ENCODE assay signal across 8 cellular contexts in genomic region chr17:63843387-63844292, GRCh38. TPM values are rescaled to one million over a fixed set of nuclear protein-coding genes. Genes with fewer than 3 reads are reported as not detected.
DNase-seq lines count a peak whose midpoint lies in the region; ATAC-seq, FAIRE-seq and TF ChIP-seq lines count a peak whose summit lies in the region.

No MANE protein-coding gene starts in this region.

- TF ChIP-seq CTCF in GM13977 (IDR thresholded peaks at IDR 0.05; ENCODE audit: extremely low read depth, insufficient read depth, missing control alignments) (no peak), PC-9 (conservative IDR thresholded peaks at IDR 0.05) (no peak), HepG2 (CRISPR knock-in tag; IDR thresholded peaks at IDR 0.05) (no peak)

- no peak for TF ChIP-seq POLR2A in HepG2 (IDR thresholded peaks at IDR 0.05; ENCODE audit: insufficient read depth in 1 of 2, low read depth in 2 of 2, low read length in 2 of 2)

- in situ Hi-C loops in GM13977 (cut with MboI; ENCODE audit: low pct_unique_long_range_greater_than_20kb, low sequenced_read_pairs, unreplicated experiment): loop anchor here (25.0 kb wide), 1 partner anchor 406 kb away; the partner anchor contains the start of gene CYB561
- in situ Hi-C loops in HepG2 (cut with HindIII; ENCODE audit: extremely low pct_ligation_motif_present, low pct_unique_long_range_greater_than_20kb): loop anchor here (10.0 kb wide), 1 partner anchor 661 kb away; the partner anchor contains the start of genes CEP95 and DDX5

- H3K27ac ChIP-seq in ACC112 (ENCODE audit: low read depth, low read length) (peak overlapping the region; percentile 75), PC-9 (no peak overlapping the region; the same call in 1 of the 2 replicates), HepG2 (ENCODE audit: extremely low read length, insufficient read depth, low read length) (peak overlapping the region; percentile 77), subcutaneous abdominal adipose tissue (ENCODE audit: low read depth, low read length) (peak overlapping the region; percentile 93)

- H4K20me1 ChIP-seq in PC-9 (ENCODE audit: insufficient read depth) (no peaks in the 10 kb centered on the region), HepG2 (ENCODE audit: insufficient read depth, low read length) (peaks cover 10% of the 10 kb centered on the region; the same call in 1 of the 2 replicates)

- FAIRE-seq in HepG2 (lab: Jason Lieb, UNC): no peak

- H3K27me3 ChIP-seq in ACC112 (ENCODE audit: insufficient read depth, low read length): no peaks in the 10 kb centered on the region
- H3K27me3 ChIP-seq in PC-9 (ENCODE audit: insufficient read depth, low read depth): no peaks in the 10 kb centered on the region
- no peaks in the 10 kb centered on the region; a peak in 1 of 5 replicates for H3K27me3 ChIP-seq in HepG2 (ENCODE audit: control insufficient read depth in 1 of 2, insufficient read depth in 2 of 2, low read length in 2 of 2)
- no peaks in the 10 kb centered on the region for H3K27me3 ChIP-seq in subcutaneous abdominal adipose tissue (ENCODE audit: control insufficient read depth in 5 of 5, insufficient read depth in 4 of 5, low read length in 5 of 5)

- H3K9me3 ChIP-seq in PC-9 (ENCODE audit: insufficient read depth, low read depth): no peaks in the 10 kb centered on the region; the same call in 1 of the 2 replicates
- no peaks in the 10 kb centered on the region for H3K9me3 ChIP-seq in HepG2 (ENCODE audit: low read length)
- H3K9me3 ChIP-seq in subcutaneous abdominal adipose tissue (ENCODE audit: control insufficient read depth in 5 of 5, low read length in 5 of 5): no peaks in the 10 kb centered on the region

- intact Hi-C loops in PC-9 (cut with micrococcal nuclease; ENCODE audit: unreplicated experiment) (loop anchor here (1.0 to 10.0 kb wide), 4 partner anchors 16 to 419 kb away; partner anchors contain the start of genes DDX42, FTSJ3, MAP3K3 and PSMC5), HepG2 (cut with micrococcal nuclease; ENCODE audit: unreplicated experiment) (loop anchor here (5.0 kb wide), 1 partner anchor 71 kb away; the partner anchor contains the start of genes CCDC47 and DDX42)

- H2AFZ ChIP-seq in ACC112 (ENCODE audit: low read length, unreplicated experiment) (peak overlapping the region; percentile 57), PC-9 (peak overlapping the region; percentile 96), HepG2 (ENCODE audit: low read length) (peak overlapping the region; percentile 24)

- peak overlapping the region; percentile 63 for H3K9ac ChIP-seq in HepG2 (ENCODE audit: insufficient read depth, low read depth, low read length)
- peak overlapping the region; percentile 35 to 78 (median 73) for H3K9ac ChIP-seq in subcutaneous abdominal adipose tissue (ENCODE audit: low read length in 5 of 5)

- peaks cover 38% of the 10 kb centered on the region for H3K4me1 ChIP-seq in ACC112 (ENCODE audit: control insufficient read depth, insufficient read depth, low read length, unreplicated experiment)
- H3K4me1 ChIP-seq in PC-9 (replicated peaks; ENCODE audit: insufficient read depth): peaks cover 35% of the 10 kb centered on the region
- H3K4me1 ChIP-seq in HepG2 (ENCODE audit: insufficient read depth, low read length): peaks cover 42% of the 10 kb centered on the region
- H3K4me1 ChIP-seq in subcutaneous abdominal adipose tissue (ENCODE audit: control insufficient read depth in 5 of 5, insufficient read depth in 5 of 5, low read length in 5 of 5): peaks cover 11 to 51% (median 40%) of the 10 kb centered on the region in 5 donors

- WGBS in HepG2 (ENCODE audit: low lambda C conversion rate): 21% methylated on average over 26 of the region's 26 CpGs

- H3K79me2 ChIP-seq in ACC112 (ENCODE audit: control insufficient read depth, insufficient read depth, low read length, unreplicated experiment) (peaks cover 30% of the 10 kb centered on the region), PC-9 (ENCODE audit: low read depth) (peaks cover 36% of the 10 kb centered on the region), HepG2 (ENCODE audit: insufficient read depth, low read length) (peaks cover 33% of the 10 kb centered on the region)

- H3K36me3 ChIP-seq in ACC112 (ENCODE audit: insufficient read depth, low read length) (no peaks in the 10 kb centered on the region), PC-9 (ENCODE audit: low read depth) (no peaks in the 10 kb centered on the region), HepG2 (replicated peaks in 1 of 2; ENCODE audit: control insufficient read depth in 1 of 2, insufficient read depth in 2 of 2, low read length in 2 of 2) (no peaks in the 10 kb centered on the region), subcutaneous abdominal adipose tissue (ENCODE audit: control insufficient read depth in 5 of 5, insufficient read depth in 5 of 5, low read length in 5 of 5) (no peaks in the 10 kb centered on the region)

- BruUV-seq in PC-9 (replicated peaks; lab: Mats Ljungman, UMichigan) (TSS peak; percentile 86), HepG2 (replicated peaks; lab: Mats Ljungman, UMichigan) (TSS peak; percentile 93)

- peak overlapping the region; percentile 85 for H3K4me3 ChIP-seq in ACC112 (ENCODE audit: low read depth, low read length)
- H3K4me3 ChIP-seq in PC-9: peak overlapping the region; percentile 62
- H3K4me3 ChIP-seq in HepG2 (replicated peaks in 1 of 3; ENCODE audit: insufficient read depth in 1 of 3, low read depth in 2 of 3, low read length in 3 of 3): peak overlapping the region; percentile 74 to 85 (median 74)
- peak overlapping the region; percentile 62 to 90 (median 79) for H3K4me3 ChIP-seq in subcutaneous abdominal adipose tissue (ENCODE audit: low read depth in 1 of 5, low read length in 5 of 5)

- peak; percentile 60 for DNase-seq in GM13977 (ENCODE audit: low spot score)
- peak in 1 of 2 experiments; percentile 26 for DNase-seq in PC-9
- peak; percentile 22 for DNase-seq in cerebellum (ENCODE audit: low spot score)
- no peak for DNase-seq in HepG2 (ENCODE audit: low spot score)
- DNase-seq in dedifferentiated amniotic fluid mesenchymal stem cell (ENCODE audit: extremely low spot score): no peak
- no peak for DNase-seq in SK-N-DZ (ENCODE audit: low spot score)

- CTCF ChIA-PET in PC-9 (lab: Charles Lee) (interaction anchor here (0.6 to 0.7 kb wide), 3 partner anchors 20 to 439 kb away, joined by 3 to 4 read pairs (median 3); no protein-coding TSS in a partner anchor), HepG2 (lab: Yijun Ruan, JAX; ENCODE audit: low intra/inter-chr PET ratio, low total read pairs) (no interaction called here)

- TF ChIP-seq EP300 in HepG2 (IDR thresholded peaks at IDR 0.05; ENCODE audit: low read depth in 2 of 2, low read length in 2 of 2) (no peak), HepG2 (CRISPR knock-in tag; IDR thresholded peaks at IDR 0.05; ENCODE audit: borderline replicate concordance) (no peak)

- peak overlapping the region; percentile 58 for H3K4me2 ChIP-seq in PC-9
- H3K4me2 ChIP-seq in HepG2 (ENCODE audit: low read depth, low read length): peak overlapping the region; percentile 87

- no peak for ATAC-seq in HepG2

- no peaks in the 10 kb centered on the region for H3K9me2 ChIP-seq in PC-9 (ENCODE audit: insufficient read depth)

- peaks cover 19% of the 10 kb centered on the region for H3F3A ChIP-seq in PC-9 (ENCODE audit: insufficient read depth, low read depth)

- no peak for TF ChIP-seq RAD21 in HepG2 (CRISPR knock-in tag; IDR thresholded peaks at IDR 0.05)

- POLR2A ChIA-PET in PC-9 (lab: Charles Lee; ENCODE audit: unreplicated experiment) (interaction anchor here (0.7 kb wide), 1 partner anchor 14 kb away, joined by 6 read pairs; no protein-coding TSS in a partner anchor), HepG2 (lab: Yijun Ruan, JAX) (interaction anchor here (0.6 to 2.6 kb wide), 16 partner anchors 9 to 1930 kb away, joined by 3 to 28 read pairs (median 4); partner anchors contain the start of genes CCDC47, DCAF7, DDX42 and PSMC5)

RNA-seq across cellular contexts. Expression of gene SMARCD2, which starts 1.2 kb away (rescaled TPM):
- total RNA-seq in PC-9 (2021): 73.6 and 98.7 TPM in 2 replicates
- total RNA-seq in cerebellum: 16.3 TPM
- 139 and 150 TPM in 2 replicates for total RNA-seq in HepG2 (2016; rRNA removed; fragmentation: Illumina TruSeq; extraction: Trizol)
- total RNA-seq in HepG2 (2016; cell fraction: cytosol; rRNA removed; fragmentation: Illumina TruSeq; extraction: Trizol; ENCODE audit: low read depth): 76.2 and 86.8 TPM in 2 replicates
- 128 and 151 TPM in 2 replicates for total RNA-seq in HepG2 (2016; cell fraction: insoluble cytoplasmic fraction; rRNA removed; fragmentation: Illumina TruSeq; extraction: Trizol)
- total RNA-seq in HepG2 (2016; cell fraction: membrane; rRNA removed; fragmentation: Illumina TruSeq; extraction: Trizol): 149 and 160 TPM in 2 replicates
- 82.7 and 98.0 TPM in 2 replicates for total RNA-seq in HepG2 (2016; cell fraction: nucleus; rRNA removed; fragmentation: Illumina TruSeq; extraction: Trizol)
- polyA plus RNA-seq in HepG2 (2011; rRNA removed): 122 and 128 TPM in 2 replicates
- 72.8 and 84.6 TPM in 2 replicates for polyA plus RNA-seq in HepG2 (2011; cell fraction: cytosol; rRNA removed)
- 173 and 200 TPM in 2 replicates for polyA plus RNA-seq in HepG2 (2011; cell fraction: nucleus; rRNA removed)
- polyA plus RNA-seq in HepG2 (2012): 63.6 and 77.3 TPM in 2 replicates
- 73.5 and 77.2 TPM in 2 replicates for polyA plus RNA-seq in HepG2 (2016; cell fraction: cytosol; fragmentation: Illumina TruSeq; extraction: Trizol; ENCODE audit: low read depth)
- 117 and 129 TPM in 2 replicates for polyA plus RNA-seq in HepG2 (2016; cell fraction: insoluble cytoplasmic fraction; fragmentation: Illumina TruSeq; extraction: Trizol; ENCODE audit: low read depth)
- polyA plus RNA-seq in HepG2 (2016; cell fraction: membrane; fragmentation: Illumina TruSeq; extraction: Trizol; ENCODE audit: low read depth): 114 and 124 TPM in 2 replicates
- 136 and 143 TPM in 2 replicates for polyA plus RNA-seq in HepG2 (2016; cell fraction: nucleus; fragmentation: Illumina TruSeq; extraction: Trizol; ENCODE audit: insufficient read depth, low read depth)
- polyA minus RNA-seq in HepG2 (2011; rRNA and poly(A)+ RNA removed; ENCODE audit: low replicate concordance): 89.3 and 195 TPM in 2 replicates
- 47.2 and 51.1 TPM in 2 replicates for polyA minus RNA-seq in HepG2 (2011; cell fraction: cytosol; rRNA and poly(A)+ RNA removed)
- 79.8 and 97.2 TPM in 2 replicates for polyA minus RNA-seq in HepG2 (2011; cell fraction: nucleus; rRNA and poly(A)+ RNA removed)
- polyA plus RNA-seq in SK-N-DZ (2014; cell fraction: cytosol; rRNA removed): 130 and 152 TPM in 2 replicates
- polyA plus RNA-seq in SK-N-DZ (2014; cell fraction: nucleus; rRNA removed): 156 and 228 TPM in 2 replicates

RNA-seq across cellular contexts. Expression of gene FTSJ3, which starts 16.2 kb away (rescaled TPM):
- total RNA-seq in PC-9 (2021) (36.9 and 44.0 TPM in 2 replicates), cerebellum (24.9 TPM), HepG2 (2016; rRNA removed; fragmentation: Illumina TruSeq; extraction: Trizol) (55.8 and 64.2 TPM in 2 replicates)
- 10.7 and 13.3 TPM in 2 replicates for total RNA-seq in HepG2 (2016; cell fraction: cytosol; rRNA removed; fragmentation: Illumina TruSeq; extraction: Trizol; ENCODE audit: low read depth)
- total RNA-seq in HepG2 (2016; cell fraction: insoluble cytoplasmic fraction; rRNA removed; fragmentation: Illumina TruSeq; extraction: Trizol): 51.6 and 62.8 TPM in 2 replicates
- total RNA-seq in HepG2 (2016; cell fraction: membrane; rRNA removed; fragmentation: Illumina TruSeq; extraction: Trizol): 14.6 and 17.3 TPM in 2 replicates
- total RNA-seq in HepG2 (2016; cell fraction: nucleus; rRNA removed; fragmentation: Illumina TruSeq; extraction: Trizol): 57.2 and 58.7 TPM in 2 replicates
- 26.0 and 33.3 TPM in 2 replicates for polyA plus RNA-seq in HepG2 (2011; rRNA removed)
- 34.7 and 35.1 TPM in 2 replicates for polyA plus RNA-seq in HepG2 (2011; cell fraction: cytosol; rRNA removed)
- 50.8 and 55.2 TPM in 2 replicates for polyA plus RNA-seq in HepG2 (2011; cell fraction: nucleus; rRNA removed)
- 29.8 and 30.3 TPM in 2 replicates for polyA plus RNA-seq in HepG2 (2012)
- 4.3 and 4.9 TPM in 2 replicates for polyA plus RNA-seq in HepG2 (2016; cell fraction: cytosol; fragmentation: Illumina TruSeq; extraction: Trizol; ENCODE audit: low read depth)
- polyA plus RNA-seq in HepG2 (2016; cell fraction: insoluble cytoplasmic fraction; fragmentation: Illumina TruSeq; extraction: Trizol; ENCODE audit: low read depth): 43.6 and 49.4 TPM in 2 replicates
- 6.8 and 10.2 TPM in 2 replicates for polyA plus RNA-seq in HepG2 (2016; cell fraction: membrane; fragmentation: Illumina TruSeq; extraction: Trizol; ENCODE audit: low read depth)
- 88.3 and 89.9 TPM in 2 replicates for polyA plus RNA-seq in HepG2 (2016; cell fraction: nucleus; fragmentation: Illumina TruSeq; extraction: Trizol; ENCODE audit: insufficient read depth, low read depth)
- 56.8 and 112 TPM in 2 replicates for polyA minus RNA-seq in HepG2 (2011; rRNA and poly(A)+ RNA removed; ENCODE audit: low replicate concordance)
- 19.9 and 23.5 TPM in 2 replicates for polyA minus RNA-seq in HepG2 (2011; cell fraction: cytosol; rRNA and poly(A)+ RNA removed)
- polyA minus RNA-seq in HepG2 (2011; cell fraction: nucleus; rRNA and poly(A)+ RNA removed): 74.9 and 77.7 TPM in 2 replicates
- polyA plus RNA-seq in SK-N-DZ (2014; cell fraction: cytosol; rRNA removed): 46.6 and 51.0 TPM in 2 replicates
- polyA plus RNA-seq in SK-N-DZ (2014; cell fraction: nucleus; rRNA removed): 51.6 and 54.2 TPM in 2 replicates

RNA-seq across cellular contexts. Expression of gene PSMC5, which starts 16.4 kb away (rescaled TPM):
- total RNA-seq in PC-9 (2021) (128 and 150 TPM in 2 replicates), cerebellum (27.5 TPM), HepG2 (2016; rRNA removed; fragmentation: Illumina TruSeq; extraction: Trizol) (35.3 and 81.4 TPM in 2 replicates)
- 26.4 and 26.8 TPM in 2 replicates for total RNA-seq in HepG2 (2016; cell fraction: cytosol; rRNA removed; fragmentation: Illumina TruSeq; extraction: Trizol; ENCODE audit: low read depth)
- 36.7 and 82.1 TPM in 2 replicates for total RNA-seq in HepG2 (2016; cell fraction: insoluble cytoplasmic fraction; rRNA removed; fragmentation: Illumina TruSeq; extraction: Trizol)
- 47.6 and 57.8 TPM in 2 replicates for total RNA-seq in HepG2 (2016; cell fraction: membrane; rRNA removed; fragmentation: Illumina TruSeq; extraction: Trizol)
- 44.2 and 45.4 TPM in 2 replicates for total RNA-seq in HepG2 (2016; cell fraction: nucleus; rRNA removed; fragmentation: Illumina TruSeq; extraction: Trizol)
- polyA plus RNA-seq in HepG2 (2011; rRNA removed): 109 and 128 TPM in 2 replicates
- 161 and 185 TPM in 2 replicates for polyA plus RNA-seq in HepG2 (2011; cell fraction: cytosol; rRNA removed)
- polyA plus RNA-seq in HepG2 (2011; cell fraction: nucleus; rRNA removed): 101 and 112 TPM in 2 replicates
- 105 and 121 TPM in 2 replicates for polyA plus RNA-seq in HepG2 (2012)
- polyA plus RNA-seq in HepG2 (2016; cell fraction: cytosol; fragmentation: Illumina TruSeq; extraction: Trizol; ENCODE audit: low read depth): 73.3 and 91.2 TPM in 2 replicates
- polyA plus RNA-seq in HepG2 (2016; cell fraction: insoluble cytoplasmic fraction; fragmentation: Illumina TruSeq; extraction: Trizol; ENCODE audit: low read depth): 308 and 321 TPM in 2 replicates
- 94.9 and 101 TPM in 2 replicates for polyA plus RNA-seq in HepG2 (2016; cell fraction: membrane; fragmentation: Illumina TruSeq; extraction: Trizol; ENCODE audit: low read depth)
- polyA plus RNA-seq in HepG2 (2016; cell fraction: nucleus; fragmentation: Illumina TruSeq; extraction: Trizol; ENCODE audit: insufficient read depth, low read depth): 157 and 164 TPM in 2 replicates
- polyA minus RNA-seq in HepG2 (2011; rRNA and poly(A)+ RNA removed; ENCODE audit: low replicate concordance): 77.4 and 190 TPM in 2 replicates
- 66.7 and 67.7 TPM in 2 replicates for polyA minus RNA-seq in HepG2 (2011; cell fraction: cytosol; rRNA and poly(A)+ RNA removed)
- polyA minus RNA-seq in HepG2 (2011; cell fraction: nucleus; rRNA and poly(A)+ RNA removed): 86.9 and 103 TPM in 2 replicates
- polyA plus RNA-seq in SK-N-DZ (2014; cell fraction: cytosol; rRNA removed): 36.5 and 48.9 TPM in 2 replicates
- polyA plus RNA-seq in SK-N-DZ (2014; cell fraction: nucleus; rRNA removed): 74.0 and 127 TPM in 2 replicates

RNA-seq across cellular contexts. Expression of gene CSH2, which starts 29.8 kb away (rescaled TPM):
- not detected in 2 replicates for total RNA-seq in PC-9 (2021)
- 1.8 TPM for total RNA-seq in cerebellum
- total RNA-seq in HepG2 (2016; rRNA removed; fragmentation: Illumina TruSeq; extraction: Trizol): not detected in 2 replicates
- total RNA-seq in HepG2 (2016; cell fraction: cytosol; rRNA removed; fragmentation: Illumina TruSeq; extraction: Trizol; ENCODE audit: low read depth): not detected in 2 replicates
- not detected in 2 replicates for total RNA-seq in HepG2 (2016; cell fraction: insoluble cytoplasmic fraction; rRNA removed; fragmentation: Illumina TruSeq; extraction: Trizol)
- not detected in 2 replicates for total RNA-seq in HepG2 (2016; cell fraction: membrane; rRNA removed; fragmentation: Illumina TruSeq; extraction: Trizol)
- total RNA-seq in HepG2 (2016; cell fraction: nucleus; rRNA removed; fragmentation: Illumina TruSeq; extraction: Trizol): not detected in 2 replicates
- not detected in 2 replicates for polyA plus RNA-seq in HepG2 (2011; rRNA removed)
- not detected in 2 replicates for polyA plus RNA-seq in HepG2 (2011; cell fraction: cytosol; rRNA removed)
- not detected in 2 replicates for polyA plus RNA-seq in HepG2 (2011; cell fraction: nucleus; rRNA removed)
- not detected in 2 replicates for polyA plus RNA-seq in HepG2 (2012)
- not detected in 2 replicates for polyA plus RNA-seq in HepG2 (2016; cell fraction: cytosol; fragmentation: Illumina TruSeq; extraction: Trizol; ENCODE audit: low read depth)
- not detected in 2 replicates for polyA plus RNA-seq in HepG2 (2016; cell fraction: insoluble cytoplasmic fraction; fragmentation: Illumina TruSeq; extraction: Trizol; ENCODE audit: low read depth)
- polyA plus RNA-seq in HepG2 (2016; cell fraction: membrane; fragmentation: Illumina TruSeq; extraction: Trizol; ENCODE audit: low read depth): not detected in 2 replicates
- not detected in 2 replicates for polyA plus RNA-seq in HepG2 (2016; cell fraction: nucleus; fragmentation: Illumina TruSeq; extraction: Trizol; ENCODE audit: insufficient read depth, low read depth)
- polyA minus RNA-seq in HepG2 (2011; rRNA and poly(A)+ RNA removed; ENCODE audit: low replicate concordance): not detected in 2 replicates
- polyA minus RNA-seq in HepG2 (2011; cell fraction: cytosol; rRNA and poly(A)+ RNA removed): not detected in 2 replicates
- not detected in 2 replicates for polyA minus RNA-seq in HepG2 (2011; cell fraction: nucleus; rRNA and poly(A)+ RNA removed)
- not detected in 2 replicates for polyA plus RNA-seq in SK-N-DZ (2014; cell fraction: cytosol; rRNA removed)
- not detected in 2 replicates for polyA plus RNA-seq in SK-N-DZ (2014; cell fraction: nucleus; rRNA removed)

RNA-seq across cellular contexts. Expression of gene GH2, which starts 38.1 kb away (rescaled TPM):
- not detected in 2 replicates for total RNA-seq in PC-9 (2021)
- total RNA-seq in cerebellum: not detected
- total RNA-seq in HepG2 (2016; rRNA removed; fragmentation: Illumina TruSeq; extraction: Trizol): not detected in 2 replicates
- not detected in 2 replicates for total RNA-seq in HepG2 (2016; cell fraction: cytosol; rRNA removed; fragmentation: Illumina TruSeq; extraction: Trizol; ENCODE audit: low read depth)
- total RNA-seq in HepG2 (2016; cell fraction: insoluble cytoplasmic fraction; rRNA removed; fragmentation: Illumina TruSeq; extraction: Trizol): not detected in 2 replicates
- not detected in 2 replicates for total RNA-seq in HepG2 (2016; cell fraction: membrane; rRNA removed; fragmentation: Illumina TruSeq; extraction: Trizol)
- not detected in 2 replicates for total RNA-seq in HepG2 (2016; cell fraction: nucleus; rRNA removed; fragmentation: Illumina TruSeq; extraction: Trizol)
- not detected in 2 replicates for polyA plus RNA-seq in HepG2 (2011; rRNA removed)
- not detected in 2 replicates for polyA plus RNA-seq in HepG2 (2011; cell fraction: cytosol; rRNA removed)
- polyA plus RNA-seq in HepG2 (2011; cell fraction: nucleus; rRNA removed): not detected in 2 replicates
- not detected in 2 replicates for polyA plus RNA-seq in HepG2 (2012)
- not detected in 2 replicates for polyA plus RNA-seq in HepG2 (2016; cell fraction: cytosol; fragmentation: Illumina TruSeq; extraction: Trizol; ENCODE audit: low read depth)
- polyA plus RNA-seq in HepG2 (2016; cell fraction: insoluble cytoplasmic fraction; fragmentation: Illumina TruSeq; extraction: Trizol; ENCODE audit: low read depth): not detected in 2 replicates
- polyA plus RNA-seq in HepG2 (2016; cell fraction: membrane; fragmentation: Illumina TruSeq; extraction: Trizol; ENCODE audit: low read depth): not detected in 2 replicates
- polyA plus RNA-seq in HepG2 (2016; cell fraction: nucleus; fragmentation: Illumina TruSeq; extraction: Trizol; ENCODE audit: insufficient read depth, low read depth): not detected in 2 replicates
- not detected in 2 replicates for polyA minus RNA-seq in HepG2 (2011; rRNA and poly(A)+ RNA removed; ENCODE audit: low replicate concordance)
- not detected in 2 replicates for polyA minus RNA-seq in HepG2 (2011; cell fraction: cytosol; rRNA and poly(A)+ RNA removed)
- polyA minus RNA-seq in HepG2 (2011; cell fraction: nucleus; rRNA and poly(A)+ RNA removed): not detected in 2 replicates
- not detected in 2 replicates for polyA plus RNA-seq in SK-N-DZ (2014; cell fraction: cytosol; rRNA removed)
- not detected in 2 replicates for polyA plus RNA-seq in SK-N-DZ (2014; cell fraction: nucleus; rRNA removed)

Comparison
In these comparisons a context has a peak if more than half of its experiments do, and no peak if none do; other contexts are left out.
1. H2AFZ ChIP-seq: peak in every context shown above with its lines; median percentile 96 in PC-9; 57 in ACC112; 24 in HepG2.
2. DNase-seq: peak in GM13977 (single experiment) and cerebellum (single experiment); none in HepG2 (single experiment), dedifferentiated amniotic fluid mesenchymal stem cell (single experiment) and SK-N-DZ (single experiment).
3. Peak in every context shown above with its lines, with median percentiles within 50 percentile points of each other: H3K4me3 ChIP-seq.